In genomic region chrX:76555269-76555668, GRCh38 we compare ENCODE assay signal across 22 cellular contexts.
"Had no signal": no experiment of that assay in that cellular context is flagged by ENCODE, and none has a peak within 500 bp of the region (broad histone marks: within the 10 kb centered on the region; RNA-seq: fewer than 3 reads in every experiment).

No MANE protein-coding gene starts in this region.

- H2AFZ ChIP-seq: hepatocyte had no signal

- H3K36me3 Mint-ChIP-seq: immature natural killer cell, mesothelial cell of epicardium had no signal

- H3K4me2 ChIP-seq: hepatocyte had no signal

- H3K27ac Mint-ChIP-seq: dendritic cell treated with granulocyte-macrophage colony-stimulating factor and Interleukin-4, amounts not matched to agents 40 ng/mL and 50 ng/mL, for 4 days; effector memory CD8-positive, alpha-beta T cell; endodermal cell; immature natural killer cell; mesothelial cell of epicardium had no signal

- H3K27ac ChIP-seq: colonic mucosa, epithelial cell of prostate, esophagus squamous epithelium, gastroesophageal sphincter, heart left ventricle, hepatocyte, left lung, lower lobe of right lung had no signal

- H3K4me3 ChIP-seq: colonic mucosa, esophagus squamous epithelium, gastroesophageal sphincter, heart left ventricle, hepatocyte, left lung, lower lobe of right lung, mucosa of descending colon had no signal

- H3K4me1 Mint-ChIP-seq: endodermal cell, mesothelial cell of epicardium, naive B cell had no signal

- H3K9me3 Mint-ChIP-seq: effector memory CD8-positive, alpha-beta T cell had no signal

- DNase-seq: colonic mucosa; cortex of kidney; effector CD8-positive, alpha-beta T cell; effector memory CD8-positive, alpha-beta T cell; esophagus squamous epithelium; heart left ventricle; hypothalamus; immature natural killer cell; left cardiac atrium; left lung; left ventricle myocardium superior; lower lobe of right lung; mesenchymal stem cell; naive B cell had no signal

- H3K9me3 ChIP-seq: colonic mucosa, lower lobe of right lung had no signal

- H3K79me2 ChIP-seq: hepatocyte had no signal

- ATAC-seq: effector memory CD8-positive, alpha-beta T cell; esophagus mucosa; gastroesophageal sphincter; heart left ventricle; left cardiac atrium; left lung; left ventricle myocardium superior; lower lobe of right lung; mucosa of descending colon had no signal

- H3K4me3 Mint-ChIP-seq: dendritic cell treated with granulocyte-macrophage colony-stimulating factor and Interleukin-4, amounts not matched to agents 40 ng/mL and 50 ng/mL, for 4 days; effector memory CD8-positive, alpha-beta T cell; endodermal cell; immature natural killer cell; mesothelial cell of epicardium; naive B cell had no signal

- H3K36me3 ChIP-seq: colonic mucosa, esophagus squamous epithelium, gastroesophageal sphincter, heart left ventricle, left lung, lower lobe of right lung had no signal

- H3K4me1 ChIP-seq: colonic mucosa, esophagus squamous epithelium, gastroesophageal sphincter, heart left ventricle, left lung, lower lobe of right lung had no signal

- H3K27me3 ChIP-seq: colonic mucosa, esophagus squamous epithelium, gastroesophageal sphincter, heart left ventricle, hepatocyte, left lung had no signal
